12 cellular contexts compared by ENCODE assay signal in the genomic region with DNA sequence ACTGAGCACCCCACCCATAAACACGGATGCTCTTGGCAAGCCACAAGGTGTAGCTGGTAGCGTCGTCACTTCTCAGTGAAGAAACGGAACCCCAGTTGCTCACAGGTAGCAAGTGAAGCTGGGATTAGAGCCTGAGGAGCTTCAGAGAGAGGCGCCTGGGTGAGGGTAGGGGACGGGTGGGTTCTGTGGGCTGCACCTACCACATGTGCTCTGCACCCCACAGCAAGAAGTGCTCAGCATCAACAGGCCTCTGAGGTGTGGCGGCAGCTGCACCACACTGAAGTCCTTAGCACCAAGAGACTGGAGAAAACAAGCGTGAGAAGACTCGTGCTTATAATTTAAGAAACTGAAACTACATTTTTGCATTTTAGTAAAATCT. TPM values are rescaled to one million over a fixed set of nuclear protein-coding genes. Genes with fewer than 3 reads are reported as not detected.
A peak's percentile ranks its signal among the peaks of the same experiment; 100 is the strongest.
DNase-seq lines count a peak whose midpoint lies in the region; ATAC-seq, FAIRE-seq and TF ChIP-seq lines count a peak whose summit lies in the region.
"Had no signal": no experiment of that assay in that cellular context is flagged by ENCODE, and none has a peak within 500 bp of the region (broad histone marks: within the 10 kb centered on the region; RNA-seq: fewer than 3 reads in every experiment).

No MANE protein-coding gene starts in this region.

- peaks cover 17% of the 10 kb centered on the region for H3K4me1 Mint-ChIP-seq in brain

- ATAC-seq in HG02884 (IDR thresholded peaks at IDR 0.05; ENCODE audit: unreplicated experiment) = peak; percentile 56

- FAIRE-seq in RCC 7860 (lab: Jason Lieb, UNC) = no peak
- FAIRE-seq: colon had no signal

- H3K27ac Mint-ChIP-seq in brain = peak overlapping the region in 3 of 5 experiments; percentile 53 to 75 (median 72)

- TF ChIP-seq CTCF in brain (conservative IDR thresholded peaks at IDR 0.05) = no peak

- no peaks in the 10 kb centered on the region for H3K27me3 Mint-ChIP-seq in brain

- DNase-seq in activated effector memory CD4-positive, alpha-beta T cell treated with anti-CD3 and anti-CD28 coated beads, Interleukin-2, amount 50 U/mL, for 16 hours = peak; percentile 59
- DNase-seq in activated effector memory CD4-positive, alpha-beta T cell treated with Interleukin-2 at 50 U/mL for 16 hours = no peak
- DNase-seq in substantia nigra (lab: John Stamatoyannopoulos, UW) (no peak), RCC 7860 (ENCODE audit: low spot score) (no peak)
- DNase-seq in stimulated activated CD4-positive, alpha-beta T cell treated with anti-CD3 and anti-CD28 coated beads, Interleukin-2, amount 100 ng/mL, for 24 hours = no peak
- DNase-seq in stimulated activated CD4-positive, alpha-beta T cell treated with anti-CD3 and anti-CD28 coated beads, Interleukin-1b, Interleukin-23, amount 100 ng/mL, for 48 hours = no peak
- DNase-seq: activated CD4-positive, alpha-beta T cell treated with anti-CD3 and anti-CD28 coated beads for 1 hour; HCEC 1CT had no signal

- peak overlapping the region; percentile 100 for H3K27ac ChIP-seq in substantia nigra (ENCODE audit: low read depth, low read length, poor library complexity, severe bottlenecking)
- H3K27ac ChIP-seq: vagina had no signal

- no peak overlapping the region for H3K4me3 Mint-ChIP-seq in brain

- H3K9me3 Mint-ChIP-seq in brain = no peaks in the 10 kb centered on the region

- H3K36me3 Mint-ChIP-seq in brain = peaks cover 43% of the 10 kb centered on the region

RNA-seq across cellular contexts. Expression of gene MAP6D1, which starts 9.8 kb away (rescaled TPM):
- 47.5 TPM for polyA plus RNA-seq in brain (ENCODE audit: insufficient read depth, low read depth, low replicate concordance)
